In genomic region chr10:10361486-10361885, GRCh38 we compare ENCODE assay signal across 25 cellular contexts.
DNase-seq lines count a peak whose midpoint lies in the region; ATAC-seq and TF ChIP-seq lines count a peak whose summit lies in the region.
"Had no signal": no experiment of that assay in that cellular context is flagged by ENCODE, and none has a peak within 500 bp of the region (broad histone marks: within the 10 kb centered on the region; RNA-seq: fewer than 3 reads in every experiment).

No MANE protein-coding gene starts in this region.

- H3K4ac ChIP-seq in mesendoderm (ENCODE audit: low read depth, low read length): no peak overlapping the region

- WGBS in HUES64: 45% methylated on average over 3 of the region's 3 CpGs
- WGBS in mesendoderm (ENCODE audit: extremely low coverage, insufficient coverage, low lambda C conversion rate): no CpG with 5 or more reads among the region's 3 CpGs

- H3K79me2 ChIP-seq in mesendoderm (ENCODE audit: control insufficient read depth, insufficient read depth, low read length): no peaks in the 10 kb centered on the region

- H3K27ac ChIP-seq in HUES64 (ENCODE audit: low read depth, low read length) (peak overlapping the region; percentile 34; the same call in 1 of the 2 replicates), mesendoderm (ENCODE audit: low read depth, low read length) (no peak overlapping the region)
- H3K27ac ChIP-seq: 22Rv1, BLaER1, HL-60, Peyer's patch had no signal

- no peak overlapping the region for H2BK120ac ChIP-seq in mesendoderm (ENCODE audit: low read depth, low read length)

- H3K4me2 ChIP-seq in mesendoderm (ENCODE audit: low read length): no peak overlapping the region
- H3K4me2 ChIP-seq: BLaER1 had no signal

- DNase-seq in ELF-1 (ENCODE audit: low read depth, low spot score): peak; percentile 75
- DNase-seq in iPS DF 19.7 (ENCODE audit: low read depth, low spot score): peak; percentile 71
- DNase-seq in mesendoderm: peak; percentile 60
- DNase-seq in GM10266 (ENCODE audit: extremely low spot score): no peak
- DNase-seq in HCEC 1CT: no peak
- DNase-seq: ACHN; Caco-2; CD4-positive, alpha-beta T cell; DMS 273 treated with DMSO at 0.1 percent for 48 hours; DND-41; NCI-H1694 treated with DMSO at 0.1 percent for 48 hours; NCI-H2081 treated with DMSO at 0.1 percent for 48 hours; NCI-H2171 treated with DMSO at 0.1 percent for 48 hours; NCI-H524 treated with DMSO at 0.1 percent for 48 hours; NCI-H82; Peyer's patch had no signal

- H3K4me3 ChIP-seq in HUES64 (ENCODE audit: low read length): peak overlapping the region; percentile 2; the same call in 1 of the 2 replicates
- no peak overlapping the region for H3K4me3 ChIP-seq in mesendoderm (ENCODE audit: low read length)
- H3K4me3 ChIP-seq: BLaER1, HAP-1, Peyer's patch had no signal

- no peak overlapping the region for H3K27ac Mint-ChIP-seq in activated T-helper 17 cell treated with anti-CD3 and anti-CD28 coated beads, Interleukin-2, amount 50 U/mL, for 72 hours
- H3K27ac Mint-ChIP-seq: CD4-positive, alpha-beta T cell; IgD-negative memory B cell had no signal

- no peak overlapping the region for H4K5ac ChIP-seq in mesendoderm (ENCODE audit: low read length)

- H4K8ac ChIP-seq in mesendoderm (ENCODE audit: low read depth, low read length): no peak overlapping the region

- no peaks in the 10 kb centered on the region for H3K27me3 ChIP-seq in HUES64 (ENCODE audit: insufficient read depth, low read length)
- no peaks in the 10 kb centered on the region for H3K27me3 ChIP-seq in mesendoderm (ENCODE audit: insufficient read depth, low read length, poor library complexity)
- H3K27me3 ChIP-seq: BLaER1, Peyer's patch had no signal

- H3K36me3 Mint-ChIP-seq in activated T-helper 17 cell treated with anti-CD3 and anti-CD28 coated beads, Interleukin-2, amount 50 U/mL, for 72 hours (ENCODE audit: low read depth): no peaks in the 10 kb centered on the region

- no peak overlapping the region for H3K9ac ChIP-seq in HUES64 (ENCODE audit: low read depth, low read length)
- no peak overlapping the region for H3K9ac ChIP-seq in mesendoderm (ENCODE audit: low read length)
- H3K9ac ChIP-seq: BLaER1 had no signal

- H3K18ac ChIP-seq in mesendoderm (ENCODE audit: low read length): no peak overlapping the region

- H3K9me3 ChIP-seq in HUES64 (ENCODE audit: insufficient read depth, low read depth, low read length): 0 out of 2 replicates have a peak, but pooled peaks cover 2% of the 10 kb centered on the region
- H3K9me3 ChIP-seq: BLaER1, Caco-2, HAP-1, Peyer's patch had no signal

- TF ChIP-seq CTCF in GM10266 (IDR thresholded peaks at IDR 0.05; ENCODE audit: control insufficient read depth, insufficient read depth, low read depth, missing control alignments): no peak

- H3K79me1 ChIP-seq in mesendoderm (ENCODE audit: low read length): no peaks in the 10 kb centered on the region

- no peak overlapping the region for H2BK15ac ChIP-seq in mesendoderm (replicated peaks; ENCODE audit: low read depth)

- ATAC-seq in activated T-helper 17 cell treated with anti-CD3 and anti-CD28 coated beads, Interleukin-2, amount 50 U/mL, for 72 hours (replicated peaks): no peak
- ATAC-seq in HG03039 (IDR thresholded peaks at IDR 0.05; ENCODE audit: unreplicated experiment): no peak
- ATAC-seq: SK-N-SH treated with all-trans-retinoic acid at 6 μM for 48 hours had no signal

- H3K27me3 Mint-ChIP-seq in activated T-helper 17 cell treated with anti-CD3 and anti-CD28 coated beads, Interleukin-2, amount 50 U/mL, for 72 hours: peaks cover 22% of the 10 kb centered on the region

- H3K4me1 ChIP-seq in HUES64 (ENCODE audit: insufficient read depth, low read length): peaks cover 22% of the 10 kb centered on the region
- H3K4me1 ChIP-seq in mesendoderm (ENCODE audit: control insufficient read depth, low read depth, low read length): peaks cover 2% of the 10 kb centered on the region
- H3K4me1 ChIP-seq: BLaER1, Caco-2, HAP-1, Peyer's patch had no signal

- no peak overlapping the region for H2BK5ac ChIP-seq in mesendoderm (ENCODE audit: low read length)

- H3K4me3 Mint-ChIP-seq in activated T-helper 17 cell treated with anti-CD3 and anti-CD28 coated beads, Interleukin-2, amount 50 U/mL, for 72 hours: no peak overlapping the region
- H3K4me3 Mint-ChIP-seq: CD4-positive, alpha-beta T cell; IgD-negative memory B cell had no signal

- no peak overlapping the region for H3K23ac ChIP-seq in mesendoderm (ENCODE audit: low read length)

- H3K4me1 Mint-ChIP-seq in activated T-helper 17 cell treated with anti-CD3 and anti-CD28 coated beads, Interleukin-2, amount 50 U/mL, for 72 hours: no peaks in the 10 kb centered on the region
- H3K4me1 Mint-ChIP-seq: IgD-negative memory B cell had no signal

- H2AK5ac ChIP-seq in mesendoderm (ENCODE audit: low read length): no peak overlapping the region

- H3K9me3 Mint-ChIP-seq in activated T-helper 17 cell treated with anti-CD3 and anti-CD28 coated beads, Interleukin-2, amount 50 U/mL, for 72 hours: no peaks in the 10 kb centered on the region

- no peaks in the 10 kb centered on the region for H3K36me3 ChIP-seq in HUES64 (ENCODE audit: insufficient read depth, low read length)
- H3K36me3 ChIP-seq in mesendoderm (ENCODE audit: control insufficient read depth, insufficient read depth, low read length): no peaks in the 10 kb centered on the region
- H3K36me3 ChIP-seq: BLaER1, HAP-1, Peyer's patch had no signal

- no peak overlapping the region for H3K56ac ChIP-seq in mesendoderm (ENCODE audit: low read length)

Comparison
In these comparisons a context has a peak if more than half of its experiments do, and no peak if none do; other contexts are left out.
1. DNase-seq: peak in ELF-1 (single experiment), iPS DF 19.7 (single experiment) and mesendoderm (single experiment); none in GM10266 (single experiment) and HCEC 1CT (single experiment).